In the genomic region with DNA sequence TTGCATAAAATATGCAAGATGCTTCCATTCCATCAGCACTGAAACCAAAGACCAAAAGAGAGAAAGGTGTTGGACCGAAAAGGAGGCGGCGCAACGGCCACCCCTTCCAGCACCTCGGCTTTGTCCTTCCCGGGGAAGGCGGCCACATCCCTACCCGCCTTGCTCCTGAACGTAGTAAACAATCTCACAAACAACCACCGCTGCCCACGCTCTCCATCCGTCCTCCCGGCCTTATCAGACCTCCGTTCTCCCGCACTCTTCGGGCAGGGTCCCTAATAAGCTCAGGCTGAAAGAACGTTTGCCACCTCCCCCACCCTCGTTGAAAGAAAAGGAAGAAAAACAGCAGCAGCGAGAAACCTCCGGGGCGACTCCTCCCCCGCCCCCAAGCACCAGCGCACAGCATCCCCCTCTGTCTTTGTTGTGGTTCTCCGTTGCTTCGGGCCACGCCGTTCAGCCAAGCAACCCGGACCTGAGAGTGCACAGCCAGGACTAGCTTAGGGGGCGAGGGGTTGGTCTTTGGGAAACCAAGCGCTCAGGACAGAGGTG, we compare ENCODE assay signal across 10 cellular contexts. TPM values are rescaled to one million over a fixed set of nuclear protein-coding genes. Genes with fewer than 3 reads are reported as not detected.
DNase-seq lines count a peak whose midpoint lies in the region; ATAC-seq, FAIRE-seq and TF ChIP-seq lines count a peak whose summit lies in the region.
"Had no signal": no experiment of that assay in that cellular context is flagged by ENCODE, and none has a peak within 500 bp of the region (broad histone marks: within the 10 kb centered on the region; RNA-seq: fewer than 3 reads in every experiment).

No MANE protein-coding gene starts in this region.

- DNase-seq in NCI-H524 (lab: John Stamatoyannopoulos, UW) (peak; percentile 70 to 76), NCI-H524 treated with DMSO at 0.1 percent for 48 hours (lab: John Stamatoyannopoulos, UW) (no peak), NB4 (ENCODE audit: low read depth) (peak; percentile 60), colonic mucosa (no peak), prostate gland (ENCODE audit: low spot score) (no peak), Karpas-422 (no peak), D721Med (ENCODE audit: insufficient read length, low spot score) (no peak)
- DNase-seq: activated gamma-delta T cell treated with Interleukin-2 at 50 U/mL for 16 hours, SHP77 had no signal

- no peaks in the 10 kb centered on the region for H3K36me3 ChIP-seq in colonic mucosa
- no peaks in the 10 kb centered on the region for H3K36me3 ChIP-seq in prostate gland
- no peaks in the 10 kb centered on the region for H3K36me3 ChIP-seq in Karpas-422 (ENCODE audit: insufficient read depth, low read length)

- TF ChIP-seq POLR2A in NB4 (IDR thresholded peaks at IDR 0.05; ENCODE audit: extremely low read depth, insufficient read length) = no peak
- TF ChIP-seq POLR2A in prostate gland (IDR thresholded peaks at IDR 0.05) = no peak

- H3K79me2 ChIP-seq in Karpas-422 (ENCODE audit: low read length) = no peaks in the 10 kb centered on the region

- 12% methylated on average over 30 of the region's 30 CpGs for WGBS in prostate gland

- no peak overlapping the region for H3K4me2 ChIP-seq in Karpas-422 (ENCODE audit: low read depth, low read length, poor library complexity, severe bottlenecking)

- H3K9me3 ChIP-seq in colonic mucosa = no peaks in the 10 kb centered on the region
- H3K9me3 ChIP-seq in prostate gland = no peaks in the 10 kb centered on the region
- H3K9me3 ChIP-seq in Karpas-422 (ENCODE audit: low read length) = no peaks in the 10 kb centered on the region

- FAIRE-seq in D721Med (lab: Jason Lieb, UNC) = no peak

- H3K4me3 ChIP-seq in NB4 (ENCODE audit: low read depth, low read length) = peak overlapping the region; percentile 56
- H3K4me3 ChIP-seq in colonic mucosa = peak overlapping the region; percentile 25
- peak overlapping the region; percentile 12 to 33 for H3K4me3 ChIP-seq in prostate gland
- no peak overlapping the region for H3K4me3 ChIP-seq in Karpas-422 (ENCODE audit: low read length)

- no peaks in the 10 kb centered on the region for H3K9me2 ChIP-seq in Karpas-422 (replicated peaks; ENCODE audit: insufficient read depth, low read length)

- H4K20me1 ChIP-seq in Karpas-422 (ENCODE audit: insufficient read depth, low read depth, low read length) = no peaks in the 10 kb centered on the region

- H3K27me3 ChIP-seq in colonic mucosa (peaks cover 95% of the 10 kb centered on the region), prostate gland (replicated peaks; ENCODE audit: insufficient read depth) (peaks cover 28% of the 10 kb centered on the region), Karpas-422 (ENCODE audit: low read length) (no peaks in the 10 kb centered on the region)

- H3K9ac ChIP-seq in colonic mucosa (ENCODE audit: low read depth in 2 of 2, low read length in 2 of 2) = no peak overlapping the region
- no peak overlapping the region for H3K9ac ChIP-seq in Karpas-422 (ENCODE audit: low read length)

- no peak for ATAC-seq in HG02678 (IDR thresholded peaks at IDR 0.05; ENCODE audit: unreplicated experiment)

- TF ChIP-seq CTCF in NB4 (IDR thresholded peaks at IDR 0.05; ENCODE audit: low read depth, low read length) = no peak
- no peak for TF ChIP-seq CTCF in colonic mucosa (IDR thresholded peaks at IDR 0.05)
- no peak for TF ChIP-seq CTCF in prostate gland (IDR thresholded peaks at IDR 0.05)
- no peak for TF ChIP-seq CTCF in D721Med (IDR thresholded peaks at IDR 0.05; ENCODE audit: insufficient read depth, missing control alignments)

- H3K4me1 ChIP-seq in colonic mucosa (no peaks in the 10 kb centered on the region), prostate gland (replicated peaks) (no peaks in the 10 kb centered on the region), Karpas-422 (ENCODE audit: low read length) (no peaks in the 10 kb centered on the region)

- H2AFZ ChIP-seq in Karpas-422 (ENCODE audit: low read length) = no peak overlapping the region

- intact Hi-C loops in colonic mucosa (cut with DNase I) = no loop called here
- intact Hi-C loops in prostate gland (cut with DNase I) = loop anchor here (5.0 kb wide), 1 partner anchor 77 kb away; the partner anchor contains the start of gene LNPK

- no peak overlapping the region for H3K27ac ChIP-seq in colonic mucosa
- peak overlapping the region; percentile 55 to 59 for H3K27ac ChIP-seq in prostate gland
- H3K27ac ChIP-seq in Karpas-422 (ENCODE audit: low read length) = no peak overlapping the region

RNA-seq across cellular contexts. Expression of gene EVX2, which starts 4.4 kb away (rescaled TPM):
- total RNA-seq in colonic mucosa = not detected
- total RNA-seq in prostate gland = 1 to 10 TPM; 1.2 to 1.6 TPM
- total RNA-seq in Karpas-422 (2014; rRNA removed; shearing (Covaris generic); ENCODE audit: low replicate concordance) = not detected in 2 replicates

RNA-seq across cellular contexts. Expression of gene HOXD13, which starts 13.2 kb away (rescaled TPM):
- under 1 TPM; 0.32 to 0.77 TPM for total RNA-seq in colonic mucosa
- total RNA-seq in prostate gland = 10 to 100 TPM; 10.6 to 11.8 TPM
- not detected in 2 replicates for total RNA-seq in Karpas-422 (2014; rRNA removed; shearing (Covaris generic); ENCODE audit: low replicate concordance)

RNA-seq across cellular contexts. Expression of gene HOXD12, which starts 20.2 kb away (rescaled TPM):
- not detected for total RNA-seq in colonic mucosa
- under 1 TPM in 1 of 2 donors, not detected in 1; 0.36 TPM for total RNA-seq in prostate gland
- 1.0 and 1.9 TPM in 2 replicates for total RNA-seq in Karpas-422 (2014; rRNA removed; shearing (Covaris generic); ENCODE audit: low replicate concordance)

RNA-seq across cellular contexts. Expression of gene HOXD11, which starts 27.7 kb away (rescaled TPM):
- 1 to 10 TPM in 1 of 2 donors, under 1 TPM in 1; 0.25 to 1.6 TPM for total RNA-seq in colonic mucosa
- total RNA-seq in prostate gland = 10 to 100 TPM in 1 of 2 donors, 1 to 10 TPM in 1; 8.0 to 14.9 TPM
- not detected in 2 replicates for total RNA-seq in Karpas-422 (2014; rRNA removed; shearing (Covaris generic); ENCODE audit: low replicate concordance)

RNA-seq across cellular contexts. Expression of gene HOXD10, which starts 37.2 kb away (rescaled TPM):
- 1 to 10 TPM in 1 of 2 donors, under 1 TPM in 1; 0.32 to 1.9 TPM for total RNA-seq in colonic mucosa
- 10 to 100 TPM; 10.4 to 32.5 TPM for total RNA-seq in prostate gland
- not detected in 2 replicates for total RNA-seq in Karpas-422 (2014; rRNA removed; shearing (Covaris generic); ENCODE audit: low replicate concordance)

Comparison
In these comparisons a context has a peak if more than half of its experiments do, and no peak if none do; other contexts are left out.
1. DNase-seq: peak in NCI-H524 (2 of 2) and NB4 (single experiment); none in NCI-H524 treated with DMSO at 0.1 percent for 48 hours (single experiment), colonic mucosa (single experiment), prostate gland (single experiment), Karpas-422 (single experiment) and D721Med (single experiment).
2. H3K27ac ChIP-seq: peak in prostate gland (2 of 2); none in colonic mucosa (single experiment) and Karpas-422 (single experiment).
3. RNA of gene HOXD13, which starts 13.2 kb away (total RNA-seq): 10.6 to 11.8 TPM in prostate gland; 0.32 to 0.77 TPM in colonic mucosa and not detected in Karpas-422; every median in the first group is over 4 times any median in the second.